ENCODE assay signal across 1 cellular context in the genomic region with DNA sequence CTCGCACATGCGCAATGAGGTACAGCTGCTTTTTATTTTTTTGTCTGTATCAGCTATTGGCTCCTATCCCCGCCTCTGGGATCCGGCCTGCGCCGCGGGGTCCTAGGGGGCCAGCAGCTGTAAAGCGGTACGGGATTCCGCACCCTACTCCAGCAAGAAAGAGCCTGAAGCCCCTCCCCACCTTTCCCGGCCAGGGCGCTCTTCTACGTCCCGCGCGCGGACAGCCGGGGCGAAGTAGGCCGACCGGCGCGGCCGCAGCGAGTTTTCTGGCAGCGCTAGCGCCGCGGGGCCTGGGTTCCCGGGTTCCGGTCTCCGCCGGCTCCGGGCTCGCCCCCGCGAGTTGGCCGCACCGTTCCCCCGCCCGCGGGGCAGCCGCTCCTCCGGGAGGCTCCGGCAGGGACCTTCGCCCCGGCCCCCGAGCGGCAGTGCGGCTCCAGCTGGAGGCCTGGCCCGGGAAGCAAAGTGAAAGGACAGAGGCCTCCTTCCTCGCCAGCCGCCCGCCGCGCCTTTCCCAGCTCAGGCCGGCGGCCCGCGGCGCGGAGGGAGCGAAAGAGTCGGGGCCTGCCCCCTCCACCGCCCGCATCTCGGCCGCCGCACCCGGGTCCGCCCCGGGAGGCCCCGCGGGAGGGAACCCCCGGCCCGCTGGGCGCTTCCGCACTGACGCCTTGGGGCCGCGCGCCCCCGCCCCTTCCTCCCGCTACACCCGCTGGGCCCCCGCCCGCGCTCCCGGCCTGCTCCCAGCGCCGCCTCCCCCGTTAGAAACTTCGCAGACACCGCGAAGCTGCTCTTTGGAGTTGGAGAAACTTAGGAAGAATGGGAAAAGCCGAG.
A peak's percentile ranks its signal among the peaks of the same experiment; 100 is the strongest.
TF ChIP-seq lines count a peak whose summit lies in the region.

No MANE protein-coding gene starts in this region.

TF ChIP-seq in K562, 482 proteins besides CTCF, POLR2A, EP300 and RAD21 (continued from another document and continues in another):
- TF ChIP-seq BRF1 (IDR thresholded peaks at IDR 0.05; ENCODE audit: borderline replicate concordance, extremely low read depth, insufficient read length) (no peak), E2F5 (CRISPR knock-in tag; IDR thresholded peaks at IDR 0.05) (no peak), TAF7 (tag; IDR thresholded peaks at IDR 0.05) (0 out of 2 replicates have a peak, but pooled peaks have one; percentile 37), GMEB1 (CRISPR knock-in tag; IDR thresholded peaks at IDR 0.05) (no peak), MTA2 (IDR thresholded peaks at IDR 0.05; ENCODE audit: low read depth) (no peak), SMAD1 (IDR thresholded peaks at IDR 0.05; ENCODE audit: low read depth, low read length, partially characterized antibody) (peak; percentile 15), SMARCC2 (IDR thresholded peaks at IDR 0.05; ENCODE audit: low read depth) (no peak), ZNF354B (CRISPR knock-in tag; IDR thresholded peaks at IDR 0.05) (no peak), ZC3H4 (CRISPR knock-in tag; IDR thresholded peaks at IDR 0.05; ENCODE audit: borderline replicate concordance) (no peak), DMBX1 (CRISPR knock-in tag; IDR thresholded peaks at IDR 0.05; ENCODE audit: borderline replicate concordance) (no peak), ZKSCAN3 (CRISPR knock-in tag; IDR thresholded peaks at IDR 0.05) (no peak), LARP7 (IDR thresholded peaks at IDR 0.05) (no peak), ZNF75A (CRISPR knock-in tag; IDR thresholded peaks at IDR 0.05) (no peak), RFX7 (CRISPR knock-in tag; IDR thresholded peaks at IDR 0.05) (no peak), POLR2B (IDR thresholded peaks at IDR 0.05; ENCODE audit: low read depth, partially characterized antibody) (peak; percentile 75), SMARCE1 (IDR thresholded peaks at IDR 0.05) (no peak), NCOR1 (IDR thresholded peaks at IDR 0.05) (no peak), ERF (CRISPR knock-in tag; IDR thresholded peaks at IDR 0.05) (peak; percentile 55; the same call in 1 of the 2 replicates), PHB2 (IDR thresholded peaks at IDR 0.05; ENCODE audit: low read depth) (no peak), ZNF23 (CRISPR knock-in tag; IDR thresholded peaks at IDR 0.05) (no peak), KDM5B (IDR thresholded peaks at IDR 0.05; ENCODE audit: insufficient replicate concordance, low read depth, low read length) (peak; percentile 65), USF2 (CRISPR knock-in tag; IDR thresholded peaks at IDR 0.05) (no peak), KAT7 (CRISPR knock-in tag; IDR thresholded peaks at IDR 0.05; ENCODE audit: borderline replicate concordance) (peak; percentile 79), TEAD4 (IDR thresholded peaks at IDR 0.05; ENCODE audit: low read length) (no peak), TEAD4 (CRISPR knock-in tag; IDR thresholded peaks at IDR 0.05; ENCODE audit: borderline replicate concordance) (no peak), E4F1 (CRISPR knock-in tag; IDR thresholded peaks at IDR 0.05; ENCODE audit: borderline replicate concordance) (no peak), CREB5 (CRISPR knock-in tag; IDR thresholded peaks at IDR 0.05) (no peak), TEAD2 (tag; IDR thresholded peaks at IDR 0.05) (no peak), KAT2B (IDR thresholded peaks at IDR 0.05; ENCODE audit: low read depth, low read length) (no peak), CTBP1 (IDR thresholded peaks at IDR 0.05; ENCODE audit: borderline replicate concordance) (peak; percentile 78; the same call in 1 of the 2 replicates), HDAC3 (IDR thresholded peaks at IDR 0.05; ENCODE audit: borderline replicate concordance, partially characterized antibody) (no peak), CTCFL (IDR thresholded peaks at IDR 0.05; ENCODE audit: borderline replicate concordance, insufficient read depth, low read depth, low read length, poor library complexity, severe bottlenecking) (no peak), SRSF9 (IDR thresholded peaks at IDR 0.05; ENCODE audit: borderline replicate concordance, low read depth, low read length) (no peak), STAT5B (CRISPR knock-in tag; IDR thresholded peaks at IDR 0.05) (no peak), EWSR1 (IDR thresholded peaks at IDR 0.05; ENCODE audit: borderline replicate concordance, low read depth, partially characterized antibody) (no peak), SREBF1 (IDR thresholded peaks at IDR 0.05; ENCODE audit: borderline replicate concordance, low read depth, low read length) (no peak), ZNF584 (CRISPR knock-in tag; IDR thresholded peaks at IDR 0.05; ENCODE audit: low read depth) (0 out of 2 replicates have a peak, but pooled peaks have one; percentile 45), NRF1 (conservative IDR thresholded peaks at IDR 0.05 in 1 of 2, IDR thresholded peaks at IDR 0.05 in 1 of 2) (peak; percentile 97), BRCA1 (IDR thresholded peaks at IDR 0.05) (no peak), BRCA1 (CRISPR knock-in tag; IDR thresholded peaks at IDR 0.05) (no peak), BCOR (IDR thresholded peaks at IDR 0.05) (no peak)
- TF ChIP-seq, protein P1, sequence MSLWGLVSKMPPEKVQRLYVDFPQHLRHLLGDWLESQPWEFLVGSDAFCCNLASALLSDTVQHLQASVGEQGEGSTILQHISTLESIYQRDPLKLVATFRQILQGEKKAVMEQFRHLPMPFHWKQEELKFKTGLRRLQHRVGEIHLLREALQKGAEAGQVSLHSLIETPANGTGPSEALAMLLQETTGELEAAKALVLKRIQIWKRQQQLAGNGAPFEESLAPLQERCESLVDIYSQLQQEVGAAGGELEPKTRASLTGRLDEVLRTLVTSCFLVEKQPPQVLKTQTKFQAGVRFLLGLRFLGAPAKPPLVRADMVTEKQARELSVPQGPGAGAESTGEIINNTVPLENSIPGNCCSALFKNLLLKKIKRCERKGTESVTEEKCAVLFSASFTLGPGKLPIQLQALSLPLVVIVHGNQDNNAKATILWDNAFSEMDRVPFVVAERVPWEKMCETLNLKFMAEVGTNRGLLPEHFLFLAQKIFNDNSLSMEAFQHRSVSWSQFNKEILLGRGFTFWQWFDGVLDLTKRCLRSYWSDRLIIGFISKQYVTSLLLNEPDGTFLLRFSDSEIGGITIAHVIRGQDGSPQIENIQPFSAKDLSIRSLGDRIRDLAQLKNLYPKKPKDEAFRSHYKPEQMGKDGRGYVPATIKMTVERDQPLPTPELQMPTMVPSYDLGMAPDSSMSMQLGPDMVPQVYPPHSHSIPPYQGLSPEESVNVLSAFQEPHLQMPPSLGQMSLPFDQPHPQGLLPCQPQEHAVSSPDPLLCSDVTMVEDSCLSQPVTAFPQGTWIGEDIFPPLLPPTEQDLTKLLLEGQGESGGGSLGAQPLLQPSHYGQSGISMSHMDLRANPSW (CRISPR knock-in tag; IDR thresholded peaks at IDR 0.05): no peak
- TF ChIP-seq, protein P2, sequence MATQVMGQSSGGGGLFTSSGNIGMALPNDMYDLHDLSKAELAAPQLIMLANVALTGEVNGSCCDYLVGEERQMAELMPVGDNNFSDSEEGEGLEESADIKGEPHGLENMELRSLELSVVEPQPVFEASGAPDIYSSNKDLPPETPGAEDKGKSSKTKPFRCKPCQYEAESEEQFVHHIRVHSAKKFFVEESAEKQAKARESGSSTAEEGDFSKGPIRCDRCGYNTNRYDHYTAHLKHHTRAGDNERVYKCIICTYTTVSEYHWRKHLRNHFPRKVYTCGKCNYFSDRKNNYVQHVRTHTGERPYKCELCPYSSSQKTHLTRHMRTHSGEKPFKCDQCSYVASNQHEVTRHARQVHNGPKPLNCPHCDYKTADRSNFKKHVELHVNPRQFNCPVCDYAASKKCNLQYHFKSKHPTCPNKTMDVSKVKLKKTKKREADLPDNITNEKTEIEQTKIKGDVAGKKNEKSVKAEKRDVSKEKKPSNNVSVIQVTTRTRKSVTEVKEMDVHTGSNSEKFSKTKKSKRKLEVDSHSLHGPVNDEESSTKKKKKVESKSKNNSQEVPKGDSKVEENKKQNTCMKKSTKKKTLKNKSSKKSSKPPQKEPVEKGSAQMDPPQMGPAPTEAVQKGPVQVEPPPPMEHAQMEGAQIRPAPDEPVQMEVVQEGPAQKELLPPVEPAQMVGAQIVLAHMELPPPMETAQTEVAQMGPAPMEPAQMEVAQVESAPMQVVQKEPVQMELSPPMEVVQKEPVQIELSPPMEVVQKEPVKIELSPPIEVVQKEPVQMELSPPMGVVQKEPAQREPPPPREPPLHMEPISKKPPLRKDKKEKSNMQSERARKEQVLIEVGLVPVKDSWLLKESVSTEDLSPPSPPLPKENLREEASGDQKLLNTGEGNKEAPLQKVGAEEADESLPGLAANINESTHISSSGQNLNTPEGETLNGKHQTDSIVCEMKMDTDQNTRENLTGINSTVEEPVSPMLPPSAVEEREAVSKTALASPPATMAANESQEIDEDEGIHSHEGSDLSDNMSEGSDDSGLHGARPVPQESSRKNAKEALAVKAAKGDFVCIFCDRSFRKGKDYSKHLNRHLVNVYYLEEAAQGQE (CRISPR knock-in tag; IDR thresholded peaks at IDR 0.05; ENCODE audit: low read depth): peak; percentile 51; the same call in 1 of the 2 replicates
- TF ChIP-seq, protein P3, sequence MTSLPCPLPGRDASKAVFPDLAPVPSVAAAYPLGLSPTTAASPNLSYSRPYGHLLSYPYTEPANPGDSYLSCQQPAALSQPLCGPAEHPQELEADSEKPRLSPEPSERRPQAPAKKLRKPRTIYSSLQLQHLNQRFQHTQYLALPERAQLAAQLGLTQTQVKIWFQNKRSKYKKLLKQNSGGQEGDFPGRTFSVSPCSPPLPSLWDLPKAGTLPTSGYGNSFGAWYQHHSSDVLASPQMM (CRISPR knock-in tag; IDR thresholded peaks at IDR 0.05): no peak
